26 cellular contexts compared by ENCODE assay signal in the genomic region with DNA sequence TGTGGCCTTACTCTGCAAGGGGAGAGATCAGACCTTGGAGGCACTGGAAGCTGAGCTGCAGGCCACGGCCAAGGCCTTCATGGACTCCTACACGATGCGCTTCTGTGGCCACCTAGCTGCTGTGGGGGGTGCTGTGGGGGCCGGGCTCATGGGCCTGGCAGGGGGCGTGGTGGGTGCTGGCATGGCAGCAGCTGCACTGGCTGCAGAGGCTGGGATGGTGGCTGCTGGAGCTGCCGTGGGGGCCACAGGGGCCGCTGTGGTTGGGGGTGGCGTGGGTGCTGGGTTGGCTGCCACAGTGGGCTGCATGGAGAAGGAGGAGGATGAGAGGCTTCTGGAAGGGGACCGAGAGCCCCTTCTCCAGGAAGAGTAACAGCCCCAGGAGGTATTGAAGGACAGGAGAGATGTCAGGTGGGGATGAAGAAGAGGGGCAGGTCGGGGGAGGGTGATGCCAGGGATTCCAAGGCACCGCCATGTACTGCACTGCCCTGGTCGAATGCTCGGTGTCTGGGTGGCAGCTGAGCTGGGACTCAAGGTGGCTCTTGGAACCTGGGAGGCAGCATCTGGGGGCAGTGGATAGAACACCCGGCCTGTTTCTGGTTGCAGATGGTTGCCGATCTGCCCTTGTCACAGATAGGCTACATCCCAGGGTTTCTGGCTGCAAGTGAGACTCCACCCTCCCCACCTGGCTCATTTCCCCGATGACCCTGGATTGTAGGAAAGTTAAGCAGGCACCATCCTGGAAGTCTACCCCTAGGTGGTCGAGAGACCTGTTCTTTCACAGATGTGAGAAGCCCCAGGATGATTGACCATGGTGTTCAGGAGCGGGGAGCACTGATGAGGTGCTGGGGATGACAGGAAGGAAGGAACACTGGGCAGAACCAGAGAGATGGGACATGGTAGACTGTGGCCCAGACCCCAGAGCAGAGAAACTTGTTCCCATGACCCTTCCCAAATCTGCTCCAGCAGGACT. TPM values are rescaled to one million over a fixed set of nuclear protein-coding genes. Genes with fewer than 3 reads are reported as not detected.
"Had no signal": no experiment of that assay in that cellular context is flagged by ENCODE, and none has a peak within 500 bp of the region (broad histone marks: within the 10 kb centered on the region; RNA-seq: fewer than 3 reads in every experiment).

No MANE protein-coding gene starts in this region.

- ATAC-seq: activated naive CD4-positive, alpha-beta T cell treated with anti-CD3 and anti-CD28 coated beads, Interleukin-2, amount 50 U/mL, for 72 hours; activated naive CD8-positive, alpha-beta T cell treated with anti-CD3 and anti-CD28 coated beads, Interleukin-2, amount 50 U/mL, for 24 hours; activated T-cell treated with anti-CD3 and anti-CD28 coated beads, Interleukin-2, amount 50 U/mL, for 4 hours; body of pancreas had no signal

- H3K4me1 ChIP-seq: body of pancreas had no signal

- H3K27ac Mint-ChIP-seq: activated B cell treated with CpG ODN at 0.5 μM for 24 hours; activated CD4-positive, alpha-beta memory T cell treated with anti-CD3 and anti-CD28 coated beads for 36 hours; activated CD4-positive, alpha-beta T cell treated with anti-CD3 and anti-CD28 coated beads, Interleukin-2, amount 10 ng/mL, durations not matched to agents 24 days and 14 days; activated naive CD4-positive, alpha-beta T cell treated with anti-CD3 and anti-CD28 coated beads, Interleukin-2, amount 50 U/mL, for 72 hours; activated naive CD8-positive, alpha-beta T cell treated with anti-CD3 and anti-CD28 coated beads, Interleukin-2, amount 50 U/mL, for 24 hours had no signal

- H3K27ac ChIP-seq: ascending aorta, body of pancreas, cardiac muscle cell, KMS-11, Peyer's patch had no signal

- H3K4me2 ChIP-seq: KMS-11 had no signal

- H3K4me3 Mint-ChIP-seq: activated B cell treated with CpG ODN at 0.5 μM for 24 hours; activated CD4-positive, alpha-beta memory T cell treated with anti-CD3 and anti-CD28 coated beads for 36 hours; activated CD4-positive, alpha-beta T cell treated with anti-CD3 and anti-CD28 coated beads, Interleukin-2, amount 10 ng/mL, durations not matched to agents 24 days and 14 days; activated naive CD8-positive, alpha-beta T cell treated with anti-CD3 and anti-CD28 coated beads, Interleukin-2, amount 50 U/mL, for 24 hours; activated T-cell treated with anti-CD3 and anti-CD28 coated beads, Interleukin-2, amount 50 U/mL, for 4 hours had no signal

- H3K36me3 Mint-ChIP-seq: activated CD4-positive, alpha-beta memory T cell treated with anti-CD3 and anti-CD28 coated beads for 36 hours; activated naive CD4-positive, alpha-beta T cell treated with anti-CD3 and anti-CD28 coated beads, Interleukin-2, amount 50 U/mL, for 72 hours had no signal

- FAIRE-seq: TTC549 had no signal

- H3K4me3 ChIP-seq: ascending aorta, body of pancreas, cardiac muscle cell, Peyer's patch had no signal

- H3K9ac ChIP-seq: KMS-11 had no signal

- H3K36me3 ChIP-seq: ascending aorta, cardiac muscle cell, Peyer's patch had no signal

- H3K9me3 ChIP-seq: ascending aorta, body of pancreas, Peyer's patch had no signal

- H3K9me3 Mint-ChIP-seq: activated B cell treated with CpG ODN at 0.5 μM for 24 hours; activated CD4-positive, alpha-beta memory T cell treated with anti-CD3 and anti-CD28 coated beads for 36 hours; activated CD4-positive, alpha-beta T cell treated with anti-CD3 and anti-CD28 coated beads, Interleukin-2, amount 10 ng/mL, durations not matched to agents 24 days and 14 days; activated naive CD4-positive, alpha-beta T cell treated with anti-CD3 and anti-CD28 coated beads, Interleukin-2, amount 50 U/mL, for 72 hours; activated naive CD8-positive, alpha-beta T cell treated with anti-CD3 and anti-CD28 coated beads, Interleukin-2, amount 50 U/mL, for 24 hours; activated T-cell treated with anti-CD3 and anti-CD28 coated beads, Interleukin-2, amount 50 U/mL, for 4 hours had no signal

- H3K27me3 ChIP-seq: ascending aorta, body of pancreas, cardiac muscle cell, Peyer's patch had no signal

- DNase-seq: activated B cell treated with CpG ODN at 0.5 μM for 24 hours; activated CD4-positive, alpha-beta memory T cell treated with anti-CD3 and anti-CD28 coated beads for 36 hours; activated CD4-positive, alpha-beta T cell treated with anti-CD3 and anti-CD28 coated beads for 1 hour; activated CD4-positive, alpha-beta T cell treated with anti-CD3 and anti-CD28 coated beads, Interleukin-2, amount 10 ng/mL, durations not matched to agents 24 days and 14 days; activated CD8-positive, alpha-beta memory T cell treated with anti-CD3 and anti-CD28 coated beads for 24 hours; activated effector memory CD4-positive, alpha-beta T cell treated with anti-CD3 and anti-CD28 coated beads, Interleukin-2, amount 50 U/mL, for 16 hours; activated naive CD4-positive, alpha-beta T cell treated with Interleukin-2 at 50 U/mL for 16 hours; activated naive CD8-positive, alpha-beta T cell treated with anti-CD3 and anti-CD28 coated beads, Interleukin-2, amount 50 U/mL, for 24 hours; activated T-cell treated with anti-CD3 and anti-CD28 coated beads, Interleukin-2, amount 50 U/mL, for 4 hours; amniotic stem cell; body of pancreas; NCI-H1092; NCI-H1417; NCI-H2029 treated with DMSO at 0.1 percent for 48 hours; NCI-H446; Peyer's patch; SHP77; T-helper 2 cell; T1000 had no signal

RNA-seq across cellular contexts. Expression of a gene that starts 5.1 kb away (rescaled TPM):
- total RNA-seq: MCF 10A, SK-MEL-5 had no signal

RNA-seq across cellular contexts. Expression of a gene that starts 29.1 kb away (rescaled TPM):
- total RNA-seq: activated B cell treated with CpG ODN at 0.5 μM for 24 hours; activated CD4-positive, alpha-beta memory T cell treated with anti-CD3 and anti-CD28 coated beads for 36 hours; activated CD4-positive, alpha-beta T cell treated with anti-CD3 and anti-CD28 coated beads, Interleukin-2, amount 10 ng/mL, durations not matched to agents 24 days and 14 days; activated naive CD4-positive, alpha-beta T cell treated with anti-CD3 and anti-CD28 coated beads, Interleukin-2, amount 50 U/mL, for 72 hours; MCF 10A; SK-MEL-5 had no signal
